In genomic region chr3:70308760-70309159, GRCh38 we compare ENCODE assay signal across 10 cellular contexts. TPM values are rescaled to one million over a fixed set of nuclear protein-coding genes. Genes with fewer than 3 reads are reported as not detected.
DNase-seq lines count a peak whose midpoint lies in the region; TF ChIP-seq lines count a peak whose summit lies in the region.
"Had no signal": no experiment of that assay in that cellular context is flagged by ENCODE, and none has a peak within 500 bp of the region (broad histone marks: within the 10 kb centered on the region; RNA-seq: fewer than 3 reads in every experiment).

No MANE protein-coding gene starts in this region.

- H3K79me2 ChIP-seq in Loucy (ENCODE audit: insufficient read depth, low read length) (no peaks in the 10 kb centered on the region), osteoblast (ENCODE audit: insufficient read depth, low read length) (no peaks in the 10 kb centered on the region)

- H3K36me3 ChIP-seq in Loucy (ENCODE audit: insufficient read depth, low read length) (no peaks in the 10 kb centered on the region), osteoblast (ENCODE audit: insufficient read depth, low read length) (no peaks in the 10 kb centered on the region), adrenal gland (replicated peaks in 1 of 2) (no peaks in the 10 kb centered on the region)

- H3K4me1 ChIP-seq in Loucy (ENCODE audit: insufficient read depth, low read length, poor library complexity, severe bottlenecking) (no peaks in the 10 kb centered on the region), osteoblast (ENCODE audit: insufficient read depth, low read length) (no peaks in the 10 kb centered on the region), adrenal gland (replicated peaks in 1 of 2) (no peaks in the 10 kb centered on the region)

- peak; percentile 35 for TF ChIP-seq CTCF in GM10266 (IDR thresholded peaks at IDR 0.05; ENCODE audit: control insufficient read depth, insufficient read depth, low read depth, missing control alignments)
- peak; percentile 39 for TF ChIP-seq CTCF in Loucy (conservative IDR thresholded peaks at IDR 0.05; ENCODE audit: low read length)
- peak; percentile 34 for TF ChIP-seq CTCF in epithelial cell of esophagus (IDR thresholded peaks at IDR 0.05; ENCODE audit: insufficient read depth, low read depth, low read length, missing control alignments)
- peak; percentile 35 for TF ChIP-seq CTCF in osteoblast (IDR thresholded peaks at IDR 0.05; ENCODE audit: extremely low read depth, low read depth, low read length)
- no peak for TF ChIP-seq CTCF in adrenal gland (IDR thresholded peaks at IDR 0.05)

- H3K9ac ChIP-seq in Loucy (ENCODE audit: low read depth, low read length, poor library complexity, severe bottlenecking): no peak overlapping the region

- intact Hi-C loops in adrenal gland (cut with DNase I): no loop called here

- H3K27ac ChIP-seq in osteoblast (ENCODE audit: low read depth, low read length): no peak overlapping the region
- H3K27ac ChIP-seq in adrenal gland: no peak overlapping the region

- H4K20me1 ChIP-seq in Loucy (ENCODE audit: insufficient read depth, low read length, poor library complexity, severe bottlenecking) (no peaks in the 10 kb centered on the region), osteoblast (ENCODE audit: insufficient read depth, low read length) (no peaks in the 10 kb centered on the region)

- H3K9me3 ChIP-seq in Loucy (ENCODE audit: insufficient read depth, low read depth, low read length): no peaks in the 10 kb centered on the region
- no peaks in the 10 kb centered on the region for H3K9me3 ChIP-seq in osteoblast (ENCODE audit: low read depth, low read length)
- H3K9me3 ChIP-seq in adrenal gland (replicated peaks in 1 of 3): no peaks in the 10 kb centered on the region

- no peak overlapping the region for H2AFZ ChIP-seq in Loucy (ENCODE audit: low read length)
- no peak overlapping the region for H2AFZ ChIP-seq in osteoblast (ENCODE audit: low read length)

- H3K4me2 ChIP-seq in Loucy (ENCODE audit: low read depth, low read length, poor library complexity, severe bottlenecking) (no peak overlapping the region), osteoblast (ENCODE audit: insufficient read depth, low read length) (no peak overlapping the region)

- TF ChIP-seq POLR2A in adrenal gland (IDR thresholded peaks at IDR 0.05): no peak

- no peaks in the 10 kb centered on the region for H3K27me3 ChIP-seq in Loucy (ENCODE audit: insufficient read depth, low read length, poor library complexity, severe bottlenecking)
- no peaks in the 10 kb centered on the region for H3K27me3 ChIP-seq in osteoblast (ENCODE audit: insufficient read depth, low read length)
- no peaks in the 10 kb centered on the region for H3K27me3 ChIP-seq in adrenal gland

- H3K4me3 ChIP-seq in Loucy (ENCODE audit: low read length, poor library complexity, severe bottlenecking): no peak overlapping the region
- no peak overlapping the region for H3K4me3 ChIP-seq in epithelial cell of esophagus (ENCODE audit: low read length)
- H3K4me3 ChIP-seq in osteoblast (ENCODE audit: insufficient read depth, low read length): no peak overlapping the region
- no peak overlapping the region for H3K4me3 ChIP-seq in adrenal gland

- H3F3A ChIP-seq in Loucy (ENCODE audit: low read depth): no peaks in the 10 kb centered on the region

- 37 to 52% (median 44%) methylated on average over 3 of the region's 3 CpGs for WGBS in adrenal gland, 4 donors

- DNase-seq in GM10266 (ENCODE audit: extremely low spot score) (no peak), epithelial cell of esophagus (ENCODE audit: low read depth) (peak; percentile 13), osteoblast (ENCODE audit: insufficient read length, low spot score, missing footprints) (peak; percentile 19), NCI-H1436 (lab: John Stamatoyannopoulos, UW) (no peak), adrenal gland (no peak), dermis blood vessel endothelial cell (no peak)
- DNase-seq: SIG-M5 had no signal

- no peaks in the 10 kb centered on the region for H3K9me2 ChIP-seq in Loucy (replicated peaks; ENCODE audit: low read depth, low read length)

RNA-seq across cellular contexts. Expression of gene MDFIC2, which starts 3.7 kb away (rescaled TPM):
- total RNA-seq in osteoblast (not detected in 2 replicates), adrenal gland (not detected), dermis blood vessel endothelial cell (not detected in 2 replicates)
- not detected for polyA plus RNA-seq in adrenal gland
- total RNA-seq: esophagus mucosa; natural killer cell treated with Interleukin-12 subunit alpha and Interleukin-12 subunit beta and Interleukin-15 and Interleukin-18, amount 100 ng/mL, for 72 hours had no signal

Comparison
In these comparisons a context has a peak if more than half of its experiments do, and no peak if none do; other contexts are left out.
1. DNase-seq: peak in epithelial cell of esophagus (single experiment) and osteoblast (single experiment); none in GM10266 (single experiment), NCI-H1436 (single experiment), adrenal gland (0 of 7) and dermis blood vessel endothelial cell (single experiment).
2. CTCF ChIP-seq: peak in GM10266 (single experiment), Loucy (single experiment), epithelial cell of esophagus (single experiment) and osteoblast (single experiment); none in adrenal gland (0 of 6).